ENCODE assay signal across 26 cellular contexts in the genomic region with DNA sequence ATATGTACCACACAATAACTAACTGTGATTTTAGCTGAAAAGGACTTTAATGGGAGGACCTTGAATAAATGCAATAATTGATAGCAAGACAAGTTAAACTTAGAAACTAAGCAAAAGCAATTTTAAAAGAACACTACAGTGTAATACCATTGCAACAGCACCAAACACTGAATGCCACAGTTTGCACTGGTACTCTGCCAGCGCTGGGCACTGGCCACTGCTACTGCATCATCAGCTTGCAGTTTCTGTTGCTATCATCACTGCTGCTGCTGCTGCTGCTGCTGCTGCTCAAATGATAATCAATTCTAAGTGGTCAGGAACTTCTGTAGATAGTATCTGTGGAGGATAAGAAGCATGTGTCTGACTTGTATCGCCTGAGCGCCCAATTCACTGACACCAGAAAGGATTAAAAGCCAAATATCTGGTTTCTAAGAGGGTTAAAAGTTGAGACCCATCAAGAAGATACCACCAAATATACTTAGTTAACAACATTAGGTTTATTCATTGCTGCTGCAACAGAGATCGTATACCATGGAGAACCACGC.
A peak's percentile ranks its signal among the peaks of the same experiment; 100 is the strongest.
DNase-seq lines count a peak whose midpoint lies in the region; ATAC-seq and TF ChIP-seq lines count a peak whose summit lies in the region.
"Had no signal": no experiment of that assay in that cellular context is flagged by ENCODE, and none has a peak within 500 bp of the region (broad histone marks: within the 10 kb centered on the region; RNA-seq: fewer than 3 reads in every experiment).

No MANE protein-coding gene starts in this region.

- DNase-seq in Right ventricle myocardium superior: peak; percentile 28
- no peak for DNase-seq in heart right ventricle
- DNase-seq in WERI-Rb-1: peak; percentile 11
- DNase-seq in midbrain (lab: John Stamatoyannopoulos, UW): peak; percentile 9
- DNase-seq in colonic mucosa: no peak
- DNase-seq in activated CD4-positive, alpha-beta T cell treated with anti-CD3 and anti-CD28 coated beads, Interleukin-2, amount 50 U/mL, for 48 hours: no peak
- no peak for DNase-seq in activated naive CD4-positive, alpha-beta T cell treated with anti-CD3 and anti-CD28 coated beads, Interleukin-2, amount 50 U/mL, for 16 hours
- DNase-seq: CD4-positive, CD25-positive, alpha-beta regulatory T cell; DMS153; DND-41; GM23248; H7; Karpas-422; NCI-H1092; NCI-H1417 treated with DMSO at 0.1 percent for 48 hours; NCI-H187; NCI-H2081 treated with DMSO at 0.1 percent for 48 hours; NCI-H2171; NCI-H226; NCI-H510A; NCI-H69; NK-92 treated with Interleukin-12 subunit alpha and Interleukin-12 subunit beta, amount 100 ng/mL, for 24 hours; PC-3 had no signal

- H3K9me3 ChIP-seq in heart right ventricle (no peaks in the 10 kb centered on the region), WERI-Rb-1 (ENCODE audit: severe bottlenecking) (no peaks in the 10 kb centered on the region), colonic mucosa (no peaks in the 10 kb centered on the region)
- H3K9me3 ChIP-seq: BLaER1, SJSA1 had no signal

- H3K36me3 ChIP-seq in heart right ventricle (no peaks in the 10 kb centered on the region), WERI-Rb-1 (no peaks in the 10 kb centered on the region), colonic mucosa (no peaks in the 10 kb centered on the region)
- H3K36me3 ChIP-seq: BLaER1, SJSA1 had no signal

- H3K4me1 ChIP-seq in heart right ventricle (no peaks in the 10 kb centered on the region), colonic mucosa (no peaks in the 10 kb centered on the region)
- H3K4me1 ChIP-seq: BLaER1, SJSA1 had no signal

- intact Hi-C loops in Right ventricle myocardium superior (cut with DNase I): no loop called here
- intact Hi-C loops in heart right ventricle (cut with DNase I): no loop called here
- intact Hi-C loops in colonic mucosa (cut with DNase I): no loop called here

- H3K4me3 ChIP-seq in heart right ventricle (no peak overlapping the region), WERI-Rb-1 (ENCODE audit: low read depth, low read length) (no peak overlapping the region), colonic mucosa (no peak overlapping the region)
- H3K4me3 ChIP-seq: BLaER1, GM23248, SJSA1 had no signal

- H3K27ac ChIP-seq in heart right ventricle (no peak overlapping the region), WERI-Rb-1 (no peak overlapping the region), colonic mucosa (no peak overlapping the region)
- H3K27ac ChIP-seq: BLaER1, GM23248, SJSA1 had no signal

- H3K27me3 ChIP-seq in heart right ventricle: no peaks in the 10 kb centered on the region
- H3K27me3 ChIP-seq in WERI-Rb-1 (ENCODE audit: insufficient read depth, low read depth, severe bottlenecking): no peaks in the 10 kb centered on the region
- no peaks in the 10 kb centered on the region for H3K27me3 ChIP-seq in colonic mucosa
- H3K27me3 ChIP-seq: BLaER1, SJSA1 had no signal

- no peak overlapping the region for H3K9ac ChIP-seq in colonic mucosa (ENCODE audit: low read depth in 2 of 2, low read length in 2 of 2)
- H3K9ac ChIP-seq: BLaER1, GM23248 had no signal

- 71% methylated on average over 5 of the region's 5 CpGs for WGBS in heart right ventricle, 2 donors

- TF ChIP-seq CTCF in heart right ventricle (IDR thresholded peaks at IDR 0.05): no peak
- no peak for TF ChIP-seq CTCF in WERI-Rb-1 (IDR thresholded peaks at IDR 0.05; ENCODE audit: low read depth, low read length)
- no peak for TF ChIP-seq CTCF in colonic mucosa (IDR thresholded peaks at IDR 0.05)

- ATAC-seq in Right ventricle myocardium superior (ENCODE audit: poor library complexity) (no peak), heart right ventricle (no peak)
- ATAC-seq: HepG2, PC-3 had no signal

Comparison
In these comparisons a context has a peak if more than half of its experiments do, and no peak if none do; other contexts are left out.
1. DNase-seq: peak in Right ventricle myocardium superior (single experiment), WERI-Rb-1 (single experiment) and midbrain (single experiment); none in heart right ventricle (0 of 2), colonic mucosa (single experiment), activated CD4-positive, alpha-beta T cell treated with anti-CD3 and anti-CD28 coated beads, Interleukin-2, amount 50 U/mL, for 48 hours (0 of 2) and activated naive CD4-positive, alpha-beta T cell treated with anti-CD3 and anti-CD28 coated beads, Interleukin-2, amount 50 U/mL, for 16 hours (single experiment).